15 cellular contexts compared by ENCODE assay signal in genomic region chr20:370151-370600, GRCh38. TPM values are rescaled to one million over a fixed set of nuclear protein-coding genes. Genes with fewer than 3 reads are reported as not detected.
A peak's percentile ranks its signal among the peaks of the same experiment; 100 is the strongest.
DNase-seq lines count a peak whose midpoint lies in the region; ATAC-seq and TF ChIP-seq lines count a peak whose summit lies in the region.
"Had no signal": no experiment of that assay in that cellular context is flagged by ENCODE, and none has a peak within 500 bp of the region (broad histone marks: within the 10 kb centered on the region; RNA-seq: fewer than 3 reads in every experiment).

No MANE protein-coding gene starts in this region.

- no peak for TF ChIP-seq CTCF in A673 (conservative IDR thresholded peaks at IDR 0.05; ENCODE audit: low read depth, low read length)
- no peak for TF ChIP-seq CTCF in body of pancreas (IDR thresholded peaks at IDR 0.05)
- no peak for TF ChIP-seq CTCF in right lobe of liver (IDR thresholded peaks at IDR 0.05)
- TF ChIP-seq CTCF in omental fat pad (IDR thresholded peaks at IDR 0.05): no peak

- POLR2A ChIA-PET in A673 (lab: Charles Lee; ENCODE audit: low non-redundant PET): no interaction called here

- peak in 1 of 3 donors; percentile 27 for TF ChIP-seq POLR2A in body of pancreas (IDR thresholded peaks at IDR 0.05)
- TF ChIP-seq POLR2A in right lobe of liver (IDR thresholded peaks at IDR 0.05): peak; percentile 30

- H3K27ac ChIP-seq in A673 (ENCODE audit: low read depth, low read length, poor library complexity, severe bottlenecking) (peak overlapping the region; percentile 86), body of pancreas (peak overlapping the region; percentile 0 to 81 (median 76)), right lobe of liver (peak overlapping the region in 2 of 3 donors; percentile 81 to 92)

- H3K36me3 ChIP-seq in A673 (ENCODE audit: insufficient read depth, low read length, poor library complexity, severe bottlenecking) (no peaks in the 10 kb centered on the region), body of pancreas (replicated peaks in 1 of 2; ENCODE audit: insufficient read depth in 1 of 2, low read depth in 2 of 2) (no peaks in the 10 kb centered on the region), right lobe of liver (no peaks in the 10 kb centered on the region)

- CTCF ChIA-PET in A673 (lab: Charles Lee): no interaction called here

- ATAC-seq in body of pancreas: peak; percentile 49
- ATAC-seq in right lobe of liver: peak in 3 of 4 donors; percentile 10 to 30 (median 23)
- no peak for ATAC-seq in omental fat pad (ENCODE audit: low FRiP score)
- ATAC-seq: stimulated activated memory B cell treated with anti-CD40 and anti-IgM and Interleukin-4, amounts not matched to agents 10 μg/mL and 1 μg/mL and 100 μg/mL, for 72 hours; T-cell had no signal

- intact Hi-C loops in A673 (cut with micrococcal nuclease; ENCODE audit: unreplicated experiment) (no loop called here), body of pancreas (cut with DNase I) (no loop called here), right lobe of liver (cut with DNase I) (no loop called here), head of caudate nucleus (cut with DNase I) (no loop called here)

- H3K4me3 ChIP-seq in A673 (ENCODE audit: low read depth, low read length, poor library complexity, severe bottlenecking): no peak overlapping the region
- no peak overlapping the region for H3K4me3 ChIP-seq in body of pancreas
- no peak overlapping the region for H3K4me3 ChIP-seq in right lobe of liver

- no TSS peak for BruUV-seq in A673 (replicated peaks; lab: Mats Ljungman, UMichigan)

- H3K27me3 ChIP-seq in A673 (replicated peaks; ENCODE audit: insufficient read depth, low read depth, low read length, poor library complexity): no peaks in the 10 kb centered on the region
- H3K27me3 ChIP-seq in body of pancreas: no peaks in the 10 kb centered on the region
- H3K27me3 ChIP-seq in right lobe of liver: no peaks in the 10 kb centered on the region

- peaks cover 27% of the 10 kb centered on the region for H3K4me1 ChIP-seq in A673 (ENCODE audit: insufficient read depth, low read length, poor library complexity, severe bottlenecking)
- peaks cover 54% of the 10 kb centered on the region for H3K4me1 ChIP-seq in body of pancreas
- H3K4me1 ChIP-seq in right lobe of liver: peaks cover 2 to 53% (median 25%) of the 10 kb centered on the region in 4 donors

- H3K9me3 ChIP-seq in A673 (ENCODE audit: low read depth, low read length, poor library complexity, severe bottlenecking): no peaks in the 10 kb centered on the region
- H3K9me3 ChIP-seq in body of pancreas: no peaks in the 10 kb centered on the region
- H3K9me3 ChIP-seq in right lobe of liver: no peaks in the 10 kb centered on the region

- no peak for DNase-seq in A673 (ENCODE audit: low spot score)
- DNase-seq in HT-29 (ENCODE audit: low spot score): peak; percentile 79
- DNase-seq in body of pancreas: no peak
- no peak for DNase-seq in right lobe of liver
- no peak for DNase-seq in KG1 (lab: John Stamatoyannopoulos, UW)
- DNase-seq in omental fat pad (ENCODE audit: low spot score): no peak
- no peak for DNase-seq in OCI-M2 (lab: John Stamatoyannopoulos, UW; ENCODE audit: unreplicated experiment)
- no peak for DNase-seq in head of caudate nucleus
- DNase-seq: activated CD4-positive, CD25-positive, alpha-beta regulatory T cell; DMS 273 treated with DMSO at 0.1 percent for 48 hours; foreskin fibroblast; NCI-H1048; OCI-M1; T-cell had no signal

- 23 to 33% methylated on average over 7 of the region's 7 CpGs for WGBS in body of pancreas, 2 donors
- 14% methylated on average over 7 of the region's 7 CpGs for WGBS in right lobe of liver (ENCODE audit: insufficient coverage, low coverage, low lambda C conversion rate, missing lambda C conversion rate)

RNA-seq across cellular contexts. Expression of gene TRIB3, which starts 10.4 kb away (rescaled TPM):
- total RNA-seq in A673 (2021) (43.4 and 59.6 TPM in 2 replicates), body of pancreas (10 to 100 TPM; 13.2 to 19.8 TPM), right lobe of liver (100 to 1,000 TPM in 2 of 6 experiments, 10 to 100 TPM in 4; 15.1 to 139 (median 34.1) TPM), omental fat pad (10 to 100 TPM in 1 of 4 donors, 1 to 10 TPM in 3; 5.5 to 10.6 (median 6.2) TPM)
- 137 TPM in 2 replicates for total RNA-seq in HT-29 (2014; rRNA removed; shearing (Covaris generic))

RNA-seq across cellular contexts. Expression of gene NRSN2, which starts 23.3 kb away (rescaled TPM):
- total RNA-seq in A673 (2021) (43.4 and 55.4 TPM in 2 replicates), body of pancreas (10 to 100 TPM; 13.8 to 15.6 TPM), right lobe of liver (1 to 10 TPM; 1.3 to 4.1 (median 1.9) TPM), omental fat pad (10 to 100 TPM; 12.6 to 19.1 (median 15.8) TPM)
- 12.0 and 15.5 TPM in 2 replicates for total RNA-seq in HT-29 (2014; rRNA removed; shearing (Covaris generic))

RNA-seq across cellular contexts. Expression of gene RBCK1, which starts 37.9 kb away (rescaled TPM):
- total RNA-seq in A673 (2021): 71.9 and 72.0 TPM in 2 replicates
- total RNA-seq in HT-29 (2014; rRNA removed; shearing (Covaris generic)): 208 and 221 TPM in 2 replicates
- total RNA-seq in body of pancreas: 10 to 100 TPM; 36.1 to 95.9 TPM
- total RNA-seq in right lobe of liver: 100 to 1,000 TPM in 2 of 6 experiments, 10 to 100 TPM in 4; 63.1 to 113 (median 85.6) TPM
- total RNA-seq in omental fat pad: 10 to 100 TPM; 49.9 to 88.1 (median 52.9) TPM

RNA-seq across cellular contexts. Expression of gene SOX12, which starts 44.8 kb away (rescaled TPM):
- 41.0 and 51.0 TPM in 2 replicates for total RNA-seq in A673 (2021)
- 2.7 and 3.9 TPM in 2 replicates for total RNA-seq in HT-29 (2014; rRNA removed; shearing (Covaris generic))
- 10 to 100 TPM in 1 of 2 donors, 1 to 10 TPM in 1; 6.2 to 17.1 TPM for total RNA-seq in body of pancreas
- 1 to 10 TPM; 3.6 to 6.4 (median 4.6) TPM for total RNA-seq in right lobe of liver
- 1 to 10 TPM; 2.0 to 3.3 (median 2.5) TPM for total RNA-seq in omental fat pad
